Comparison of ENCODE assay signal across 8 cellular contexts in the genomic region with DNA sequence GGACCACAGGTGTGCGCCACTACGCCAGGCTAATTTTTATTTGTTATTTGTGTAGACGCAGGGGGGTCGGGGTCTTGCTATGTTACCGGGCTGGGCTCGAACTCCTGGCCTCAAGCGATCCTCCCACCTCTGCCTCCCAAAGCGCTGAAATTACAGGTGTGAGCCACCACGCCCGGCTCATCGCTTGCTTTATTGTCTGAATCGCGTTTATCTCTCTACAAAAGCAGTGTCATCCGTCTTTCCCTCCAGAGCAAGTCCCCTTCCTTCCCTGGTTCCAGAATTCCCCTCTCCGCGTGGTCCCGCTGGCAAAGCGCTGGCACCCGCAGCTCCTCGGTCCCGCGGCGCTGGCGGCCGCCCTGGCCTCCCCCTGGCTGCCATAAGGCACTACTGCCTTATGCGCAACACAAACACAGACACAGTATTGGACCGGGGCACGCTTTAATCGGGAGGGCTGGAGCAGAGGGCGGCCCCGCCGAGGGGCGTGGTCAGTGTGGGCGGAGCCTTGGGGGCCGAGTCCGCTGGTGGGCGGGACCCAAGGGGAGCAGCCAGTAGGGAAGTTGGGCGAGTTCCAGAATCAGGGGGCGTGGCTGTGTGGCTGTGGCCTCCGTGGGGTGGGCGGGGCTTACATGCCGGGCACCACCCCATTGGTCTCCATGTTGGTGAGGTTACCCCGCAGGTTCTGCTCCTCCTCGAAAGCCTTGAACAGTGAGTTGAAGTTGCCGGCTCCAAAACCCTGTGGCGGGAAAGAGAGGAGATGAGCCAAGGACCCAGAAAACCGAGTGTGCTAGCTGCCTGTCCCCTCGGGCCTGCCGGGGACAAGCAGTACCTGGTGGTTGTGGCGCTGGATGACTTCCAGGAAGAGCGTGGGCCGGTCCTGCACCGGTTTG. TPM values are rescaled to one million over a fixed set of nuclear protein-coding genes. Genes with fewer than 3 reads are reported as not detected.
DNase-seq lines count a peak whose midpoint lies in the region; ATAC-seq and TF ChIP-seq lines count a peak whose summit lies in the region.

No MANE protein-coding gene starts in this region.

- H2BK120ac ChIP-seq in trophoblast cell (ENCODE audit: insufficient read depth, low read length, poor library complexity): peak overlapping the region; percentile 54

- intact Hi-C loops in transverse colon (cut with DNase I; ENCODE audit: low total_unique reads): no loop called here

- H3K9me3 ChIP-seq in cardiac muscle cell (ENCODE audit: low read depth) (no peaks in the 10 kb centered on the region), trophoblast cell (ENCODE audit: insufficient read depth, low read depth, low read length) (no peaks in the 10 kb centered on the region), transverse colon (no peaks in the 10 kb centered on the region)

- H2BK5ac ChIP-seq in trophoblast cell (ENCODE audit: low read depth, low read length, poor library complexity): peak overlapping the region; percentile 13

- POLR2A ChIA-PET in GM10248 (lab: Yijun Ruan, JAX): interaction anchor here (0.6 kb wide), 1 partner anchor 33 kb away, joined by 3 read pairs; no protein-coding TSS in a partner anchor

- H2AFZ ChIP-seq in trophoblast cell (ENCODE audit: insufficient read depth, low read length, poor library complexity): peak overlapping the region; percentile 82

- no peak for TF ChIP-seq EP300 in transverse colon (IDR thresholded peaks at IDR 0.05; ENCODE audit: low read depth)

- H2AK5ac ChIP-seq in trophoblast cell (ENCODE audit: low read length): no peak overlapping the region

- peaks cover 3% of the 10 kb centered on the region for H3K79me1 ChIP-seq in trophoblast cell (ENCODE audit: low read length)

- peak; percentile 90 for ATAC-seq in HG02588 (IDR thresholded peaks at IDR 0.05; ENCODE audit: unreplicated experiment)

- H3K23ac ChIP-seq in trophoblast cell (ENCODE audit: low read length): no peak overlapping the region

- peaks cover 10% of the 10 kb centered on the region for H3K4me1 ChIP-seq in cardiac muscle cell (ENCODE audit: low read depth)
- peaks cover 0 to 9% of the 10 kb centered on the region in 2 experiments for H3K4me1 ChIP-seq in trophoblast cell (ENCODE audit: control insufficient read depth in 1 of 2, insufficient read depth in 2 of 2, low read length in 2 of 2)
- peaks cover 0 to 13% (median 8%) of the 10 kb centered on the region in 4 donors for H3K4me1 ChIP-seq in transverse colon

- H3K18ac ChIP-seq in trophoblast cell (ENCODE audit: low read length): peak overlapping the region; percentile 62

- in situ Hi-C loops in transverse colon (cut with MboI; ENCODE audit: low pct_ligation_motif_present in 1 of 4, low pct_unique_long_range_greater_than_20kb in 1 of 4, low sequenced_read_pairs in 3 of 4): no loop called here

- peak; percentile 55 for TF ChIP-seq POLR2A in transverse colon (IDR thresholded peaks at IDR 0.05)

- DNase-seq in GM10248 (ENCODE audit: extremely low spot score) (peak; percentile 100), NCI-H1092 (lab: John Stamatoyannopoulos, UW) (peak; percentile 92), SKM-1 treated with dmso at 0.1 percent for 144 hours (lab: John Stamatoyannopoulos, UW; ENCODE audit: unreplicated experiment) (peak; percentile 72), cardiac muscle cell (ENCODE audit: low read depth in 1 of 2, low spot score in 1 of 2) (peak; percentile 99), trophoblast cell (peak; percentile 99 to 100), transverse colon (peak; percentile 100)
- DNase-seq in activated naive CD8-positive, alpha-beta T cell treated with anti-CD3 and anti-CD28 coated beads, Interleukin-2, amount 50 U/mL, for 16 hours (ENCODE audit: low read depth, low spot score): peak; percentile 99

- H3K36me3 ChIP-seq in cardiac muscle cell: no peaks in the 10 kb centered on the region
- H3K36me3 ChIP-seq in trophoblast cell (ENCODE audit: control insufficient read depth in 1 of 2, insufficient read depth in 2 of 2, low read length in 2 of 2): no peaks in the 10 kb centered on the region
- no peaks in the 10 kb centered on the region for H3K36me3 ChIP-seq in transverse colon

- H2BK12ac ChIP-seq in trophoblast cell (ENCODE audit: low read length): no peak overlapping the region

- H4K8ac ChIP-seq in trophoblast cell (ENCODE audit: low read depth, low read length): peak overlapping the region; percentile 74

- H3K27me3 ChIP-seq in cardiac muscle cell: no peaks in the 10 kb centered on the region
- no peaks in the 10 kb centered on the region for H3K27me3 ChIP-seq in trophoblast cell (ENCODE audit: insufficient read depth, low read length)
- no peaks in the 10 kb centered on the region for H3K27me3 ChIP-seq in transverse colon

- H3K9ac ChIP-seq in trophoblast cell (ENCODE audit: low read length): peak overlapping the region; percentile 46

- no peak overlapping the region for H3K27ac ChIP-seq in cardiac muscle cell
- no peak overlapping the region for H3K27ac ChIP-seq in trophoblast cell (ENCODE audit: low read depth, low read length)
- peak overlapping the region; percentile 75 to 80 (median 77) for H3K27ac ChIP-seq in transverse colon

- H3K4me3 ChIP-seq in cardiac muscle cell (peak overlapping the region; percentile 36), trophoblast cell (ENCODE audit: low read depth, low read length) (peak overlapping the region; percentile 74), transverse colon (peak overlapping the region; percentile 34 to 84 (median 44))

- H3K14ac ChIP-seq in trophoblast cell (ENCODE audit: low read length): peak overlapping the region; percentile 89

- peaks cover 2% of the 10 kb centered on the region for H3K79me2 ChIP-seq in trophoblast cell (ENCODE audit: control insufficient read depth, insufficient read depth, low read length, poor library complexity)

- H3K4me2 ChIP-seq in trophoblast cell (ENCODE audit: low read length): peak overlapping the region; percentile 81

- WGBS in trophoblast cell (ENCODE audit: extremely low coverage, insufficient coverage, insufficient read length): no CpG with 5 or more reads among the region's 53 CpGs
- 10 to 40% methylated on average over 11 to 52 of the region's 53 CpGs for WGBS in transverse colon (ENCODE audit: low coverage in 1 of 2), 2 donors

- TF ChIP-seq CTCF in GM10248 (IDR thresholded peaks at IDR 0.05; ENCODE audit: control extremely low read depth, extremely low read depth, low read depth, missing control alignments): no peak
- peak; percentile 38 for TF ChIP-seq CTCF in cardiac muscle cell (IDR thresholded peaks at IDR 0.05; ENCODE audit: low read depth, low read length)
- TF ChIP-seq CTCF in transverse colon (IDR thresholded peaks at IDR 0.05): peak; percentile 46 to 80 (median 58)

- H4K91ac ChIP-seq in trophoblast cell (ENCODE audit: low read depth, low read length): peak overlapping the region; percentile 53

- peak overlapping the region; percentile 82 for H4K12ac ChIP-seq in trophoblast cell (ENCODE audit: low read depth, low read length)

- CTCF ChIA-PET in GM10248 (lab: Yijun Ruan, JAX): interaction anchor here (3.0 to 7.3 kb wide), 3 partner anchors 12 to 45 kb away, joined by 19 to 52 read pairs (median 30); a partner anchor contains a TSS

- H3K4ac ChIP-seq in trophoblast cell (ENCODE audit: low read depth, low read length): peak overlapping the region; percentile 28

RNA-seq across cellular contexts. Expression of a gene that starts 19.3 kb away (rescaled TPM):
- not detected in 2 replicates for total RNA-seq in cardiac muscle cell
- 0.16 TPM in 1 of 2 replicates, not detected in the other for polyA plus RNA-seq in cardiac muscle cell
- 2.5 TPM in 2 replicates for polyA plus RNA-seq in trophoblast cell (2013)
- total RNA-seq in transverse colon: under 1 TPM in 1 of 4 donors, not detected in 3; 0.41 TPM

RNA-seq across cellular contexts. Expression of a gene that starts 35.5 kb away (rescaled TPM):
- total RNA-seq in cardiac muscle cell: 8.0 and 15.1 TPM in 2 replicates
- 2.4 and 3.8 TPM in 2 replicates for polyA plus RNA-seq in cardiac muscle cell
- 19.3 and 19.5 TPM in 2 replicates for polyA plus RNA-seq in trophoblast cell (2013)
- 10 to 100 TPM; 13.4 to 39.6 (median 15.2) TPM for total RNA-seq in transverse colon

RNA-seq across cellular contexts. Expression of a gene that starts 45.9 kb away (rescaled TPM):
- total RNA-seq in cardiac muscle cell: 30.0 and 56.3 TPM in 2 replicates
- 21.5 and 27.4 TPM in 2 replicates for polyA plus RNA-seq in cardiac muscle cell
- polyA plus RNA-seq in trophoblast cell (2013): 10.9 and 11.1 TPM in 2 replicates
- total RNA-seq in transverse colon: 100 to 1,000 TPM in 3 of 4 donors, 10 to 100 TPM in 1; 14.9 to 251 (median 150) TPM

RNA-seq across cellular contexts. Expression of a gene that starts 49.2 kb away (rescaled TPM):
- total RNA-seq in cardiac muscle cell (130 and 132 TPM in 2 replicates), transverse colon (10 to 100 TPM; 21.7 to 57.3 (median 46.2) TPM)
- 78.4 and 110 TPM in 2 replicates for polyA plus RNA-seq in cardiac muscle cell
- polyA plus RNA-seq in trophoblast cell (2013): 45.6 and 47.7 TPM in 2 replicates

Comparison
In these comparisons a context has a peak if more than half of its experiments do, and no peak if none do; other contexts are left out.
1. H3K27ac ChIP-seq: peak in transverse colon (4 of 4); none in cardiac muscle cell (single experiment) and trophoblast cell (single experiment).
2. Peak in every context shown above with its lines, with median percentiles within 50 percentile points of each other: DNase-seq and H3K4me3 ChIP-seq.